Comparison of ENCODE assay signal across 10 cellular contexts in the genomic region with DNA sequence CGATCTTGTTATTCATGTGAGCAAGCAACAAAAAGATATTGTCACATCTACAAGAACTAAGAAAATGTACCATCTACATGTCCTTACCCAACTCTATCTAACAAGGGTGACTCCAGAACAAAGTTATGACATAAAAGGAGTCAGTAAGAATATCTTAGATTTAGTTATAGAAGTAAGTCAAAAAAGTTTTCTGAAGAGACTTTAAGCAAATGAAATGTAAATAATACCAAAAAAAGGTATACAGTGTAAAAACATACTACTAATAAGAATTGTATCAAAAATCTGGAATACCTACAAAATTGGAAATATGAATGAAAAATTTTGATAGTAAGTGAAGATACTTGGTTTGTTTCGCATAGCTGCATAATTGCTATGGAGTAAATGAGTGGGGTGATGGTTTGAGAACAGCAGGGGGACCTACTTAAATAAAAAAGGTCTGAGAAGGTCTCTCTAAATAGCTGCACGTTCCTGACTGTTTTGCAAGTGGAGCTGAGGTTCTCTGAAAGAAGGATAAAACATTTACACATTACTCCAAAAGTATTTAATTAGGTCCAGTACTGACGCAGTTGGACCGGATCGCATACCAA. TPM values are rescaled to one million over a fixed set of nuclear protein-coding genes. Genes with fewer than 3 reads are reported as not detected.
DNase-seq lines count a peak whose midpoint lies in the region; ATAC-seq and TF ChIP-seq lines count a peak whose summit lies in the region.
"Had no signal": no experiment of that assay in that cellular context is flagged by ENCODE, and none has a peak within 500 bp of the region (broad histone marks: within the 10 kb centered on the region; RNA-seq: fewer than 3 reads in every experiment).

No MANE protein-coding gene starts in this region.

- no peak for ATAC-seq in GM18519 (IDR thresholded peaks at IDR 0.05; ENCODE audit: low FRiP score, unreplicated experiment)

- DNase-seq in NCI-H2029 (lab: John Stamatoyannopoulos, UW) = peak; percentile 5
- no peak for DNase-seq in NCI-H2029 treated with DMSO at 0.1 percent for 48 hours (lab: John Stamatoyannopoulos, UW)
- DNase-seq in choroid plexus epithelial cell (ENCODE audit: low read depth) = peak; percentile 39
- no peak for DNase-seq in SHP77 (lab: John Stamatoyannopoulos, UW)
- no peak for DNase-seq in NCI-H2171 treated with DMSO at 0.1 percent for 48 hours (lab: John Stamatoyannopoulos, UW)

- H3K36me3 ChIP-seq in OCI-LY3 (replicated peaks; ENCODE audit: low read depth, low read length) (no peaks in the 10 kb centered on the region), skeletal muscle satellite cell (ENCODE audit: insufficient read depth, low read length) (no peaks in the 10 kb centered on the region)

- no peak overlapping the region for H2AFZ ChIP-seq in OCI-LY3 (ENCODE audit: low read depth, low read length)

- peaks cover 7% of the 10 kb centered on the region for H3K79me2 ChIP-seq in OCI-LY3 (ENCODE audit: low read length)

- TF ChIP-seq CTCF in OCI-LY3 (IDR thresholded peaks at IDR 0.05; ENCODE audit: low read depth, low read length) = peak; percentile 25; the same call in 1 of the 2 replicates
- peak; percentile 22 for TF ChIP-seq CTCF in choroid plexus epithelial cell (conservative IDR thresholded peaks at IDR 0.05; ENCODE audit: low read depth, low read length)

- peak overlapping the region; percentile 100 for H3K27ac ChIP-seq in OCI-LY3 (ENCODE audit: low read length)

- H3K4me1 ChIP-seq in OCI-LY3 (ENCODE audit: low read length) (peaks cover 75% of the 10 kb centered on the region), skeletal muscle satellite cell (ENCODE audit: control insufficient read depth, insufficient read depth, low read length) (peaks cover 30% of the 10 kb centered on the region)

- H3K4me3 ChIP-seq in OCI-LY3 (ENCODE audit: low read length) = peak overlapping the region; percentile 31; the same call in 1 of the 2 replicates
- H3K4me3 ChIP-seq in choroid plexus epithelial cell (ENCODE audit: low read depth, low read length) = no peak overlapping the region
- peak overlapping the region; percentile 73 for H3K4me3 ChIP-seq in skeletal muscle satellite cell (ENCODE audit: low read length)

- H3K9me3 ChIP-seq in OCI-LY3 (ENCODE audit: insufficient read depth, low read length) = no peaks in the 10 kb centered on the region
- no peaks in the 10 kb centered on the region for H3K9me3 ChIP-seq in skeletal muscle satellite cell (replicated peaks; ENCODE audit: low read length)

- no peaks in the 10 kb centered on the region for H3K27me3 ChIP-seq in OCI-LY3 (ENCODE audit: low read depth, low read length)
- H3K27me3 ChIP-seq in skeletal muscle satellite cell (ENCODE audit: control insufficient read depth, insufficient read depth, low read length) = no peaks in the 10 kb centered on the region

- H3K4me2 ChIP-seq in OCI-LY3 (ENCODE audit: low read length) (peak overlapping the region; percentile 57), skeletal muscle satellite cell (ENCODE audit: low read length) (peak overlapping the region; percentile 89)

- H3K9ac ChIP-seq in OCI-LY3 (ENCODE audit: low read length) = peak overlapping the region; percentile 79
- H3K9ac ChIP-seq in skeletal muscle satellite cell (ENCODE audit: low read depth, low read length) = peak overlapping the region; percentile 78

- no peaks in the 10 kb centered on the region for H4K20me1 ChIP-seq in OCI-LY3 (ENCODE audit: insufficient read depth, low read length)

RNA-seq across cellular contexts. Expression of a gene that starts 51.0 kb away (rescaled TPM):
- total RNA-seq in skeletal muscle satellite cell (2012; rRNA removed) = under 0.01 TPM in 1 of 2 replicates, not detected in the other
- total RNA-seq: bronchial epithelial cell, NCI-H460 had no signal

Comparison
In these comparisons a context has a peak if more than half of its experiments do, and no peak if none do; other contexts are left out.
1. DNase-seq: peak in NCI-H2029 (single experiment) and choroid plexus epithelial cell (single experiment); none in NCI-H2029 treated with DMSO at 0.1 percent for 48 hours (single experiment), SHP77 (0 of 2) and NCI-H2171 treated with DMSO at 0.1 percent for 48 hours (single experiment).